In the genomic region with DNA sequence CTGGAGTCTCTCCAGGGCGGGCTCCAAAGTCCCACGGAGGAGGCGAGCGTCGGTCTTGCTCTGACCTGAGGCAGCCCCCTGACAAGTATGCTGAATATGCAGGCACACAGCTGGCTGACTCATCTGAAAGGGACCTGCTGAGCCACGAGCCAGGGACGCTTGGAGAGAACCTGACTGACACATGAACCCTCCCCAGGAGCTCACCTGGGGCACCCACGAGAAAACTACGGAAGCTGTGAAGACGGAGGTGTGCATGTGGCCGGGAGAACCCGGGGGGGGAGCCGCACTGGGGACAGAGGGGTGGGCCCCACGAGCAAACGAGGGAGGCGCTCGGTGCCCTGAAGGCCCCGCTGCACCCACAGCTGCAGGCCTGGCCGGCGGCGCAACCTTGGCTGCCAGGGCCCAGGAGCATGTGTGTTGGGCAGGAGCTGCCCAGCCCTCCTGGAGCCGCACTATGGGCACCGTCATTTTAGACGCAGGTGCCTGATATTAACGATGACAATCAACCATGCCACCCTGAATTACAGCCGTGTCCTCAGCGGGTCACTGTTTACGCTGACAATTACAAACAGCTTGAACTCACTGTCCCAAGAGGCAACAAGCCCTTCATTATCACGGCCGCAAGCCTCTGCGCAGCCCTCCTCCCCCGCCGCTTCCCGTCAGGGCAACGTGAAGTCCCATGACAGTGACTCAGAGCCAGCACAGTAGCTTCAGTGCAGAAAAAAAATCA, we compare ENCODE assay signal across 8 cellular contexts.
DNase-seq lines count a peak whose midpoint lies in the region; ATAC-seq and TF ChIP-seq lines count a peak whose summit lies in the region.

No MANE protein-coding gene starts in this region.

- peaks cover 19% of the 10 kb centered on the region for H3K79me2 ChIP-seq in GM23338 (replicated peaks; ENCODE audit: insufficient read depth)

- H3K4me2 ChIP-seq in GM23338: peak overlapping the region; percentile 57; the same call in 1 of the 2 replicates

- peaks cover 12% of the 10 kb centered on the region for H3K4me1 ChIP-seq in GM23338 (ENCODE audit: insufficient read depth)
- H3K4me1 ChIP-seq in SJCRH30: no peaks in the 10 kb centered on the region; the same call in 1 of the 2 replicates

- DNase-seq in GM23338 (ENCODE audit: low spot score): peak; percentile 77
- DNase-seq in SJCRH30: peak in 1 of 2 experiments; percentile 20
- DNase-seq in fibroblast of the aortic adventitia (ENCODE audit: low read depth): peak; percentile 49
- DNase-seq in NCI-H2196 (lab: John Stamatoyannopoulos, UW; ENCODE audit: unreplicated experiment): no peak
- no peak for DNase-seq in GM19240 (ENCODE audit: insufficient read length, low spot score)
- no peak for DNase-seq in GM10266 (ENCODE audit: extremely low spot score)

- H3K9me2 ChIP-seq in GM23338 (ENCODE audit: insufficient read depth): no peaks in the 10 kb centered on the region

- no peaks in the 10 kb centered on the region; the same call in 2 of the 3 replicates for H3K36me3 Mint-ChIP-seq in GM23338 (ENCODE audit: low read depth)
- peaks cover 9% of the 10 kb centered on the region for H3K36me3 Mint-ChIP-seq in nephron (ENCODE audit: low read depth)

- H4K20me1 ChIP-seq in GM23338 (replicated peaks; ENCODE audit: insufficient read depth): no peaks in the 10 kb centered on the region

- no peaks in the 10 kb centered on the region for H3K9me3 ChIP-seq in SJCRH30 (replicated peaks)

- H3F3A ChIP-seq in GM23338 (replicated peaks; ENCODE audit: low read depth): peaks cover 3% of the 10 kb centered on the region; the same call in 1 of the 2 replicates

- H3K27ac Mint-ChIP-seq in GM23338 (peak overlapping the region; percentile 29; the same call in 1 of the 2 replicates), nephron (peak overlapping the region; percentile 31 to 83 (median 71))

- peaks cover 39% of the 10 kb centered on the region for H3K4me1 Mint-ChIP-seq in GM23338
- H3K4me1 Mint-ChIP-seq in nephron: peaks cover 62% of the 10 kb centered on the region

- H3K27ac ChIP-seq in GM23338 (ENCODE audit: low read depth) (peak overlapping the region; percentile 78; the same call in 1 of the 2 replicates), SJCRH30 (no peak overlapping the region)

- H3K4me3 ChIP-seq in GM23338 (no peak overlapping the region), SJCRH30 (peak overlapping the region; percentile 15), fibroblast of the aortic adventitia (ENCODE audit: low read depth, low read length) (no peak overlapping the region)

- no peaks in the 10 kb centered on the region for H3K36me3 ChIP-seq in GM23338 (ENCODE audit: insufficient read depth)
- no peaks in the 10 kb centered on the region for H3K36me3 ChIP-seq in SJCRH30

- H3K27me3 ChIP-seq in GM23338 (ENCODE audit: insufficient read depth): no peaks in the 10 kb centered on the region
- H3K27me3 ChIP-seq in SJCRH30: no peaks in the 10 kb centered on the region

- ATAC-seq in GM23338: peak; percentile 85
- no peak for ATAC-seq in HG02623 (IDR thresholded peaks at IDR 0.05; ENCODE audit: unreplicated experiment)

- H2AFZ ChIP-seq in GM23338: no peak overlapping the region

- H3K9me3 Mint-ChIP-seq in GM23338: no peaks in the 10 kb centered on the region
- no peaks in the 10 kb centered on the region for H3K9me3 Mint-ChIP-seq in nephron

- H3K4me3 Mint-ChIP-seq in GM23338 (peak overlapping the region; percentile 51), nephron (peak overlapping the region; percentile 32 to 62 (median 60))

- peaks cover 17% of the 10 kb centered on the region for H3K27me3 Mint-ChIP-seq in GM23338 (ENCODE audit: insufficient read depth, low read depth, poor library complexity)
- H3K27me3 Mint-ChIP-seq in nephron (ENCODE audit: low read depth): no peaks in the 10 kb centered on the region

- TF ChIP-seq CTCF in GM23338 (conservative IDR thresholded peaks at IDR 0.05; ENCODE audit: low read depth in 2 of 2) (no peak), fibroblast of the aortic adventitia (IDR thresholded peaks at IDR 0.05; ENCODE audit: insufficient read depth, low read length) (no peak), nephron (IDR thresholded peaks at IDR 0.05; ENCODE audit: unreplicated experiment in 3 of 3) (no peak), GM10266 (IDR thresholded peaks at IDR 0.05; ENCODE audit: control insufficient read depth, insufficient read depth, low read depth, missing control alignments) (no peak)

TF ChIP-seq in GM23338, 12 proteins besides CTCF, POLR2A, EP300 and RAD21 (continues in another document):
- TF ChIP-seq, protein P1, sequence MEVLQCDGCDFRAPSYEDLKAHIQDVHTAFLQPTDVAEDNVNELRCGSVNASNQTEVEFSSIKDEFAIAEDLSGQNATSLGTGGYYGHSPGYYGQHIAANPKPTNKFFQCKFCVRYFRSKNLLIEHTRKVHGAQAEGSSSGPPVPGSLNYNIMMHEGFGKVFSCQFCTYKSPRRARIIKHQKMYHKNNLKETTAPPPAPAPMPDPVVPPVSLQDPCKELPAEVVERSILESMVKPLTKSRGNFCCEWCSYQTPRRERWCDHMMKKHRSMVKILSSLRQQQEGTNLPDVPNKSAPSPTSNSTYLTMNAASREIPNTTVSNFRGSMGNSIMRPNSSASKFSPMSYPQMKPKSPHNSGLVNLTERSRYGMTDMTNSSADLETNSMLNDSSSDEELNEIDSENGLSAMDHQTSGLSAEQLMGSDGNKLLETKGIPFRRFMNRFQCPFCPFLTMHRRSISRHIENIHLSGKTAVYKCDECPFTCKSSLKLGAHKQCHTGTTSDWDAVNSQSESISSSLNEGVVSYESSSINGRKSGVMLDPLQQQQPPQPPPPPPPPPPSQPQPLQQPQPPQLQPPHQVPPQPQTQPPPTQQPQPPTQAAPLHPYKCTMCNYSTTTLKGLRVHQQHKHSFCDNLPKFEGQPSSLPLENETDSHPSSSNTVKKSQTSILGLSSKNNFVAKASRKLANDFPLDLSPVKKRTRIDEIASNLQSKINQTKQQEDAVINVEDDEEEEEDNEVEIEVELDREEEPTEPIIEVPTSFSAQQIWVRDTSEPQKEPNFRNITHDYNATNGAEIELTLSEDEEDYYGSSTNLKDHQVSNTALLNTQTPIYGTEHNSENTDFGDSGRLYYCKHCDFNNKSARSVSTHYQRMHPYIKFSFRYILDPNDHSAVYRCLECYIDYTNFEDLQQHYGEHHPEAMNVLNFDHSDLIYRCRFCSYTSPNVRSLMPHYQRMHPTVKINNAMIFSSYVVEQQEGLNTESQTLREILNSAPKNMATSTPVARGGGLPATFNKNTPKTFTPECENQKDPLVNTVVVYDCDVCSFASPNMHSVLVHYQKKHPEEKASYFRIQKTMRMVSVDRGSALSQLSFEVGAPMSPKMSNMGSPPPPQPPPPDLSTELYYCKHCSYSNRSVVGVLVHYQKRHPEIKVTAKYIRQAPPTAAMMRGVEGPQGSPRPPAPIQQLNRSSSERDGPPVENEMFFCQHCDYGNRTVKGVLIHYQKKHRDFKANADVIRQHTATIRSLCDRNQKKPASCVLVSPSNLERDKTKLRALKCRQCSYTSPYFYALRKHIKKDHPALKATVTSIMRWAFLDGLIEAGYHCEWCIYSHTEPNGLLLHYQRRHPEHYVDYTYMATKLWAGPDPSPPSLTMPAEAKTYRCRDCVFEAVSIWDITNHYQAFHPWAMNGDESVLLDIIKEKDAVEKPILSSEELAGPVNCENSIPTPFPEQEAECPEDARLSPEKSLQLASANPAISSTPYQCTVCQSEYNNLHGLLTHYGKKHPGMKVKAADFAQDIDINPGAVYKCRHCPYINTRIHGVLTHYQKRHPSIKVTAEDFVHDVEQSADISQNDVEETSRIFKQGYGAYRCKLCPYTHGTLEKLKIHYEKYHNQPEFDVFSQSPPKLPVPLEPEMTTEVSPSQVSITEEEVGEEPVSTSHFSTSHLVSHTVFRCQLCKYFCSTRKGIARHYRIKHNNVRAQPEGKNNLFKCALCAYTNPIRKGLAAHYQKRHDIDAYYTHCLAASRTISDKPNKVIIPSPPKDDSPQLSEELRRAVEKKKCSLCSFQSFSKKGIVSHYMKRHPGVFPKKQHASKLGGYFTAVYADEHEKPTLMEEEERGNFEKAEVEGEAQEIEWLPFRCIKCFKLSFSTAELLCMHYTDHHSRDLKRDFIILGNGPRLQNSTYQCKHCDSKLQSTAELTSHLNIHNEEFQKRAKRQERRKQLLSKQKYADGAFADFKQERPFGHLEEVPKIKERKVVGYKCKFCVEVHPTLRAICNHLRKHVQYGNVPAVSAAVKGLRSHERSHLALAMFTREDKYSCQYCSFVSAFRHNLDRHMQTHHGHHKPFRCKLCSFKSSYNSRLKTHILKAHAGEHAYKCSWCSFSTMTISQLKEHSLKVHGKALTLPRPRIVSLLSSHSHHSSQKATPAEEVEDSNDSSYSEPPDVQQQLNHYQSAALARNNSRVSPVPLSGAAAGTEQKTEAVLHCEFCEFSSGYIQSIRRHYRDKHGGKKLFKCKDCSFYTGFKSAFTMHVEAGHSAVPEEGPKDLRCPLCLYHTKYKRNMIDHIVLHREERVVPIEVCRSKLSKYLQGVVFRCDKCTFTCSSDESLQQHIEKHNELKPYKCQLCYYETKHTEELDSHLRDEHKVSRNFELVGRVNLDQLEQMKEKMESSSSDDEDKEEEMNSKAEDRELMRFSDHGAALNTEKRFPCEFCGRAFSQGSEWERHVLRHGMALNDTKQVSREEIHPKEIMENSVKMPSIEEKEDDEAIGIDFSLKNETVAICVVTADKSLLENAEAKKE (CRISPR knock-in tag; IDR thresholded peaks at IDR 0.05): no peak
- TF ChIP-seq CREB1 (CRISPR knock-in tag; IDR thresholded peaks at IDR 0.05; ENCODE audit: low read depth) (no peak), STAT1 (IDR thresholded peaks at IDR 0.05; ENCODE audit: unreplicated experiment) (no peak), ZNF331 (CRISPR knock-in tag; IDR thresholded peaks at IDR 0.05; ENCODE audit: low read depth) (no peak), ZNF114 (CRISPR knock-in tag; IDR thresholded peaks at IDR 0.05) (no peak), POLR2AphosphoS5 (IDR thresholded peaks at IDR 0.05; ENCODE audit: low read depth) (no peak), JUNB (IDR thresholded peaks at IDR 0.05; ENCODE audit: unreplicated experiment) (no peak), NANOG (IDR thresholded peaks at IDR 0.05; ENCODE audit: borderline replicate concordance) (no peak), EZH2phosphoT487 (IDR thresholded peaks at IDR 0.05; ENCODE audit: unreplicated experiment) (no peak)
- TF ChIP-seq, protein P2, sequence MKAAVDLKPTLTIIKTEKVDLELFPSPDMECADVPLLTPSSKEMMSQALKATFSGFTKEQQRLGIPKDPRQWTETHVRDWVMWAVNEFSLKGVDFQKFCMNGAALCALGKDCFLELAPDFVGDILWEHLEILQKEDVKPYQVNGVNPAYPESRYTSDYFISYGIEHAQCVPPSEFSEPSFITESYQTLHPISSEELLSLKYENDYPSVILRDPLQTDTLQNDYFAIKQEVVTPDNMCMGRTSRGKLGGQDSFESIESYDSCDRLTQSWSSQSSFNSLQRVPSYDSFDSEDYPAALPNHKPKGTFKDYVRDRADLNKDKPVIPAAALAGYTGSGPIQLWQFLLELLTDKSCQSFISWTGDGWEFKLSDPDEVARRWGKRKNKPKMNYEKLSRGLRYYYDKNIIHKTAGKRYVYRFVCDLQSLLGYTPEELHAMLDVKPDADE (IDR thresholded peaks at IDR 0.05): no peak

Comparison
In these comparisons a context has a peak if more than half of its experiments do, and no peak if none do; other contexts are left out.
1. DNase-seq: peak in GM23338 (single experiment) and fibroblast of the aortic adventitia (single experiment); none in NCI-H2196 (single experiment), GM19240 (single experiment) and GM10266 (single experiment).